ENCODE assay signal across 8 cellular contexts in the genomic region with DNA sequence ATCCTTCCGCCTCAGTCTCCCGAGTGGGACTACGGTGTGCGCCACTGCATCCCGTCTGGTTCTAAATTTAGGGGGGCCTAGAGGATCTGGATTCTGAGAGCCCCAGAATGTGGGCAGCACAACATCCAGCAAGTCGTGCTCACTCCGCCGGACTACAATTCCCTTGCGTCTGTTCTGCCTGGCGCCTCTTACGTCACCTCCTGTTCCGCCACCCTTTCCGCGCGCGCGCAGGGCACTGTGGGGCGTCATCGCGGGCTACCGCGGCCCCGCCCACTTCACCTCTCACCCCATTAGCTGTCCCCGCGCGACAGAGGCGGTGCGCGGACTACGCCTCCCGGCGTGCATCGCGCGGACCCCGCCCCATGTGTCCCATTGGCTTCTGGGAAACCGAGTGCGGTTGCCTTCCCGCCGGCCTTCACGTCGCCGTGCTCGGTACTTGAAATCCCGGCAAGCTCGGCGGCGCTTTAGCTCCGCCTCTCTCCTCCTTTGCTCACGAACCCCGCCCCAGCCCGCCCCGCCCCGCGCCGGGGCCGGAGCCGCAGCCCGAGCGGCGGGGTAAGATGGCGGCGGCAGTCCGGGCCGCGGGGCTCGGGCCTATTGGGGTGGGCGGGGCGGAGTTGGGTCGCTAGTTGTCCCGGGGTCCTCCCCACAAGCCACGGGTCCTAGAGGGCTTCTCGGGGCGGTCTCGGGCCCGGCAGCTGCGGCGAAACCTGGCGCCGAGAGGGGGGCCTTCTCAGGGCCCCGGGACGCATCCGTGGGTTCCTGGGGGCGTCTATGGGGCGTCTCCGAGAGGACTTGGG. TPM values are rescaled to one million over a fixed set of nuclear protein-coding genes. Genes with fewer than 3 reads are reported as not detected.
DNase-seq lines count a peak whose midpoint lies in the region; ATAC-seq, FAIRE-seq and TF ChIP-seq lines count a peak whose summit lies in the region.

A gene with protein sequence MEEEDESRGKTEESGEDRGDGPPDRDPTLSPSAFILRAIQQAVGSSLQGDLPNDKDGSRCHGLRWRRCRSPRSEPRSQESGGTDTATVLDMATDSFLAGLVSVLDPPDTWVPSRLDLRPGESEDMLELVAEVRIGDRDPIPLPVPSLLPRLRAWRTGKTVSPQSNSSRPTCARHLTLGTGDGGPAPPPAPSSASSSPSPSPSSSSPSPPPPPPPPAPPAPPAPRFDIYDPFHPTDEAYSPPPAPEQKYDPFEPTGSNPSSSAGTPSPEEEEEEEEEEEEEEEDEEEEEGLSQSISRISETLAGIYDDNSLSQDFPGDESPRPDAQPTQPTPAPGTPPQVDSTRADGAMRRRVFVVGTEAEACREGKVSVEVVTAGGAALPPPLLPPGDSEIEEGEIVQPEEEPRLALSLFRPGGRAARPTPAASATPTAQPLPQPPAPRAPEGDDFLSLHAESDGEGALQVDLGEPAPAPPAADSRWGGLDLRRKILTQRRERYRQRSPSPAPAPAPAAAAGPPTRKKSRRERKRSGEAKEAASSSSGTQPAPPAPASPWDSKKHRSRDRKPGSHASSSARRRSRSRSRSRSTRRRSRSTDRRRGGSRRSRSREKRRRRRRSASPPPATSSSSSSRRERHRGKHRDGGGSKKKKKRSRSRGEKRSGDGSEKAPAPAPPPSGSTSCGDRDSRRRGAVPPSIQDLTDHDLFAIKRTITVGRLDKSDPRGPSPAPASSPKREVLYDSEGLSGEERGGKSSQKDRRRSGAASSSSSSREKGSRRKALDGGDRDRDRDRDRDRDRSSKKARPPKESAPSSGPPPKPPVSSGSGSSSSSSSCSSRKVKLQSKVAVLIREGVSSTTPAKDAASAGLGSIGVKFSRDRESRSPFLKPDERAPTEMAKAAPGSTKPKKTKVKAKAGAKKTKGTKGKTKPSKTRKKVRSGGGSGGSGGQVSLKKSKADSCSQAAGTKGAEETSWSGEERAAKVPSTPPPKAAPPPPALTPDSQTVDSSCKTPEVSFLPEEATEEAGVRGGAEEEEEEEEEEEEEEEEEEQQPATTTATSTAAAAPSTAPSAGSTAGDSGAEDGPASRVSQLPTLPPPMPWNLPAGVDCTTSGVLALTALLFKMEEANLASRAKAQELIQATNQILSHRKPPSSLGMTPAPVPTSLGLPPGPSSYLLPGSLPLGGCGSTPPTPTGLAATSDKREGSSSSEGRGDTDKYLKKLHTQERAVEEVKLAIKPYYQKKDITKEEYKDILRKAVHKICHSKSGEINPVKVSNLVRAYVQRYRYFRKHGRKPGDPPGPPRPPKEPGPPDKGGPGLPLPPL (plus strand): TSS at position 522 of the 800 bp plus-strand sequence. CDS start 2,818 bp downstream, outside the sequence.

- ATAC-seq in GM18502 (IDR thresholded peaks at IDR 0.05; ENCODE audit: poor library complexity, unreplicated experiment) (peak; percentile 57), HG02970 (IDR thresholded peaks at IDR 0.05; ENCODE audit: low FRiP score, unreplicated experiment) (peak; percentile 60), right cardiac atrium (peak; percentile 80 to 86)

- H3K4me1 Mint-ChIP-seq in astrocyte (ENCODE audit: low read depth, unreplicated experiment): peaks cover 27% of the 10 kb centered on the region

- H3K9me3 ChIP-seq in astrocyte (ENCODE audit: insufficient read depth, low read depth, low read length) (no peaks in the 10 kb centered on the region), right cardiac atrium (ENCODE audit: control insufficient read depth, low read length) (no peaks in the 10 kb centered on the region), uterus (no peaks in the 10 kb centered on the region)

- H3K36me3 ChIP-seq in astrocyte (ENCODE audit: insufficient read depth, low read length) (peaks cover 3% of the 10 kb centered on the region), uterus (no peaks in the 10 kb centered on the region)

- no peak for TF ChIP-seq CTCF in astrocyte (IDR thresholded peaks at IDR 0.05; ENCODE audit: insufficient read depth, low read depth, low read length)
- TF ChIP-seq CTCF in uterus (IDR thresholded peaks at IDR 0.05): peak in 2 of 4 experiments; percentile 22 to 24

- peaks cover 58% of the 10 kb centered on the region for H3K79me2 ChIP-seq in astrocyte (ENCODE audit: insufficient read depth, low read length)

- H3K27me3 ChIP-seq in astrocyte (ENCODE audit: insufficient read depth, low read length) (no peaks in the 10 kb centered on the region), right cardiac atrium (ENCODE audit: control insufficient read depth, insufficient read depth) (no peaks in the 10 kb centered on the region), uterus (no peaks in the 10 kb centered on the region)

- intact Hi-C loops in right cardiac atrium (cut with DNase I): no loop called here
- intact Hi-C loops in uterus (cut with DNase I; ENCODE audit: low total_unique reads): no loop called here

- peak within 1 kb of the TSS; percentile 99 for H3K27ac ChIP-seq in astrocyte (ENCODE audit: low read depth, low read length)
- peak within 1 kb of the TSS; percentile 99 for H3K27ac ChIP-seq in right cardiac atrium (ENCODE audit: low read length)
- peak within 1 kb of the TSS; percentile 97 to 99 for H3K27ac ChIP-seq in uterus

- peak within 1 kb of the TSS; percentile 100 for H3K27ac Mint-ChIP-seq in astrocyte (ENCODE audit: unreplicated experiment)

- peak within 1 kb of the TSS; percentile 100 for H3K4me3 Mint-ChIP-seq in astrocyte (ENCODE audit: unreplicated experiment)

- WGBS in right cardiac atrium: under 1% methylated on average over 86 of the region's 86 CpGs

- peaks cover 5% of the 10 kb centered on the region for H3K36me3 Mint-ChIP-seq in astrocyte (ENCODE audit: low read depth, unreplicated experiment)

- peak; percentile 17 for FAIRE-seq in astrocyte (lab: Jason Lieb, UNC)

- DNase-seq in NCI-H2029 (lab: John Stamatoyannopoulos, UW) (peak; percentile 99), T-helper 22 cell (ENCODE audit: low read depth) (peak; percentile 98), astrocyte (ENCODE audit: low read depth) (peak; percentile 96), right cardiac atrium (peak; percentile 100), pulmonary artery endothelial cell (ENCODE audit: low read depth, low spot score) (peak; percentile 97), uterus (peak; percentile 99)

- H3K27me3 Mint-ChIP-seq in astrocyte (ENCODE audit: low read depth, unreplicated experiment): no peaks in the 10 kb centered on the region

- peak within 1 kb of the TSS; percentile 100 for H3K9ac ChIP-seq in astrocyte (ENCODE audit: low read length)

- peak within 1 kb of the TSS; percentile 100 for H3K4me3 ChIP-seq in astrocyte (ENCODE audit: insufficient read depth, low read depth, low read length)
- peak within 1 kb of the TSS; percentile 96 for H3K4me3 ChIP-seq in right cardiac atrium (ENCODE audit: low read length)
- H3K4me3 ChIP-seq in uterus: peak within 1 kb of the TSS; percentile 91 to 98

- H4K20me1 ChIP-seq in astrocyte (ENCODE audit: insufficient read depth, low read length): peaks cover 37% of the 10 kb centered on the region

- peak; percentile 99 for TF ChIP-seq POLR2A in uterus (IDR thresholded peaks at IDR 0.05)

- peak within 1 kb of the TSS; percentile 73 for H2AFZ ChIP-seq in astrocyte (ENCODE audit: low read depth, low read length)

- H3K4me1 ChIP-seq in astrocyte (ENCODE audit: insufficient read depth, low read length) (peaks cover 37% of the 10 kb centered on the region), right cardiac atrium (ENCODE audit: control insufficient read depth, insufficient read depth, low read length) (peaks cover 1% of the 10 kb centered on the region), uterus (peaks cover 4 to 14% of the 10 kb centered on the region in 2 donors)

- H3K9me3 Mint-ChIP-seq in astrocyte (ENCODE audit: unreplicated experiment): no peaks in the 10 kb centered on the region

- H3K4me2 ChIP-seq in astrocyte (ENCODE audit: low read length): peak within 1 kb of the TSS; percentile 96

RNA-seq across cellular contexts. Expression of the gene that starts here (rescaled TPM):
- total RNA-seq in astrocyte: 105 and 107 TPM in 2 replicates
- total RNA-seq in right cardiac atrium: 10 to 100 TPM; 41.8 to 52.7 (median 42.3) TPM
- 23.3 TPM for polyA plus RNA-seq in right cardiac atrium
- total RNA-seq in pulmonary artery endothelial cell: 10.7 and 12.0 TPM in 2 replicates
- 10 to 100 TPM in 3 of 4 donors, 1 to 10 TPM in 1; 8.8 to 76.9 (median 11.4) TPM for total RNA-seq in uterus

Comparison
In these comparisons a context has a peak if more than half of its experiments do, and no peak if none do; other contexts are left out.
1. Peak in every context shown above with its lines: DNase-seq, ATAC-seq, H3K4me3 ChIP-seq and H3K27ac ChIP-seq.